13 cellular contexts compared by ENCODE assay signal in the genomic region with DNA sequence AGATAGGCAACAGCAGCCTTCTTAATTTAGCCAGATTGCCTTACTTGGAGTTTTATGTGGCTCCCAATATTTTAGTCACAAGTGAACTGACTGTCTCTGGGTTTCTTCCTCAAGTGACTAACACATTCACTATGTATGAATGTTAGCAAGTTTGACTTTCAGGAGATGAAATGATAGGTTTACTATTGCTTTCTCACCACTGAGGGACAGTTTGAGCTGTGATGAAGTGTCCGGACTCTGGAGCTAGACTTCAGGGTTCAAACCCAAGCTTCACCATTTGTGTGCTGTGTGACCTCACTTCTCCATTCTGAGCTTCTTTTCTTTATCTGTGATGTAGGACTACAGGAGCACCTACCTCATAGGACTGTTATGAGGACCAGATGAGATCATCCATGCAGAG. TPM values are rescaled to one million over a fixed set of nuclear protein-coding genes. Genes with fewer than 3 reads are reported as not detected.
A peak's percentile ranks its signal among the peaks of the same experiment; 100 is the strongest.
DNase-seq lines count a peak whose midpoint lies in the region; ATAC-seq and TF ChIP-seq lines count a peak whose summit lies in the region.
"Had no signal": no experiment of that assay in that cellular context is flagged by ENCODE, and none has a peak within 500 bp of the region (broad histone marks: within the 10 kb centered on the region; RNA-seq: fewer than 3 reads in every experiment).

No MANE protein-coding gene starts in this region.

- intact Hi-C loops in colonic mucosa (cut with DNase I), result no loop called here

- peaks cover 4% of the 10 kb centered on the region for H3K4me1 ChIP-seq in colonic mucosa

- H3K27ac Mint-ChIP-seq in effector memory CD8-positive, alpha-beta T cell, result peak overlapping the region in 1 of 2 donors; percentile 57
- H3K27ac Mint-ChIP-seq: activated naive CD8-positive, alpha-beta T cell treated with anti-CD3 and anti-CD28 coated beads, Interleukin-2, amount 10 ng/mL, durations not matched to agents 7 days and 5 days; endodermal cell had no signal

- no peaks in the 10 kb centered on the region for H3K9me3 Mint-ChIP-seq in effector memory CD8-positive, alpha-beta T cell
- H3K9me3 Mint-ChIP-seq: activated naive CD8-positive, alpha-beta T cell treated with anti-CD3 and anti-CD28 coated beads, Interleukin-2, amount 10 ng/mL, durations not matched to agents 7 days and 5 days; endodermal cell had no signal

- ATAC-seq in effector memory CD8-positive, alpha-beta T cell (replicated peaks), result no peak
- ATAC-seq in GM18873 (IDR thresholded peaks at IDR 0.05; ENCODE audit: low FRiP score, unreplicated experiment), result no peak

- H3K27me3 Mint-ChIP-seq in effector memory CD8-positive, alpha-beta T cell, result no peaks in the 10 kb centered on the region
- H3K27me3 Mint-ChIP-seq: activated naive CD8-positive, alpha-beta T cell treated with anti-CD3 and anti-CD28 coated beads, Interleukin-2, amount 10 ng/mL, durations not matched to agents 7 days and 5 days had no signal

- H3K4me3 Mint-ChIP-seq in effector memory CD8-positive, alpha-beta T cell, result no peak overlapping the region
- H3K4me3 Mint-ChIP-seq: activated naive CD8-positive, alpha-beta T cell treated with anti-CD3 and anti-CD28 coated beads, Interleukin-2, amount 10 ng/mL, durations not matched to agents 7 days and 5 days; endodermal cell had no signal

- TF ChIP-seq CTCF in AG10803 (conservative IDR thresholded peaks at IDR 0.05; ENCODE audit: low read length) (no peak), colonic mucosa (IDR thresholded peaks at IDR 0.05) (no peak)

- H3K36me3 ChIP-seq in colonic mucosa, result no peaks in the 10 kb centered on the region

- peaks cover 1 to 4% of the 10 kb centered on the region in 2 donors for H3K4me1 Mint-ChIP-seq in effector memory CD8-positive, alpha-beta T cell (ENCODE audit: low read depth in 2 of 2)
- H3K4me1 Mint-ChIP-seq: endodermal cell had no signal

- peaks cover 20% of the 10 kb centered on the region for H3K36me3 Mint-ChIP-seq in effector memory CD8-positive, alpha-beta T cell (ENCODE audit: insufficient read depth)

- H3K27ac ChIP-seq in colonic mucosa, result peak overlapping the region; percentile 42

- no peak overlapping the region for H3K9ac ChIP-seq in colonic mucosa (ENCODE audit: low read depth in 2 of 2, low read length in 2 of 2)

- H3K27me3 ChIP-seq in colonic mucosa, result no peaks in the 10 kb centered on the region

- H3K4me3 ChIP-seq in AG10803 (ENCODE audit: low read length) (no peak overlapping the region), colonic mucosa (no peak overlapping the region)

- no peaks in the 10 kb centered on the region for H3K9me3 ChIP-seq in colonic mucosa

- peak; percentile 81 for DNase-seq in AG10803 (ENCODE audit: low read depth)
- DNase-seq in NCI-H226, result peak; percentile 26
- DNase-seq in colonic mucosa, result no peak
- peak; percentile 58 for DNase-seq in myocyte (ENCODE audit: low read depth)
- no peak for DNase-seq in mesenteric fat pad (ENCODE audit: low spot score)
- DNase-seq in NCI-H748 treated with DMSO at 0.1 percent for 48 hours (lab: John Stamatoyannopoulos, UW), result no peak
- no peak for DNase-seq in effector memory CD8-positive, alpha-beta T cell
- DNase-seq: activated CD8-positive, alpha-beta memory T cell treated with anti-CD3 and anti-CD28 coated beads for 24 hours; activated naive CD8-positive, alpha-beta T cell treated with anti-CD3 and anti-CD28 coated beads, Interleukin-2, amount 10 ng/mL, durations not matched to agents 7 days and 5 days; endodermal cell; NCI-H1436 treated with DMSO at 0.1 percent for 48 hours; stimulated activated CD4-positive, alpha-beta T cell treated with anti-CD3 and anti-CD28 coated beads, Interleukin-1b, Interleukin-23, amount 100 ng/mL, for 48 hours had no signal

RNA-seq across cellular contexts. Expression of gene DHX35, which starts 8.2 kb away (rescaled TPM):
- total RNA-seq in colonic mucosa (10 to 100 TPM; 16.3 to 16.9 TPM), myocyte (10.5 and 14.0 TPM in 2 replicates), mesenteric fat pad (8.4 TPM)
- polyA plus RNA-seq in myocyte (2012), result 7.4 TPM

RNA-seq across cellular contexts. Expression of gene FAM83D, which starts 44.1 kb away (rescaled TPM):
- total RNA-seq in colonic mucosa, result 10 to 100 TPM; 25.5 to 32.6 TPM
- total RNA-seq in myocyte, result 0.21 and 0.67 TPM in 2 replicates
- polyA plus RNA-seq in myocyte (2012), result 0.18 TPM
- 0.71 TPM for total RNA-seq in mesenteric fat pad

Comparison
In these comparisons a context has a peak if more than half of its experiments do, and no peak if none do; other contexts are left out.
1. DNase-seq: peak in AG10803 (single experiment), NCI-H226 (single experiment) and myocyte (single experiment); none in colonic mucosa (single experiment), mesenteric fat pad (single experiment), NCI-H748 treated with DMSO at 0.1 percent for 48 hours (single experiment) and effector memory CD8-positive, alpha-beta T cell (0 of 3).
2. RNA of gene FAM83D, which starts 44.1 kb away (total RNA-seq): 25.5 to 32.6 TPM in colonic mucosa; 0.71 TPM in mesenteric fat pad (single experiment) and 0.21 to 0.67 TPM in myocyte; every median in the first group is over 10 times any median in the second.